22 cellular contexts compared by ENCODE assay signal in genomic region chr7:27964840-27965239, GRCh38.
DNase-seq lines count a peak whose midpoint lies in the region; ATAC-seq and TF ChIP-seq lines count a peak whose summit lies in the region.
"Had no signal": no experiment of that assay in that cellular context is flagged by ENCODE, and none has a peak within 500 bp of the region (broad histone marks: within the 10 kb centered on the region; RNA-seq: fewer than 3 reads in every experiment).

No MANE protein-coding gene starts in this region.

- H3K4me3 ChIP-seq in Karpas-422 (ENCODE audit: low read length): no peak overlapping the region
- peak overlapping the region; percentile 36 for H3K4me3 ChIP-seq in neural cell (ENCODE audit: low read length)
- H3K4me3 ChIP-seq: A549; BLaER1 treated with 17β-estradiol and CSF1 and Interleukin-3, amounts not matched to agents 10 nM and 100 nM; GM12878 had no signal

- H2AFZ ChIP-seq in Karpas-422 (ENCODE audit: low read length): no peak overlapping the region
- H2AFZ ChIP-seq in neural cell (ENCODE audit: low read depth, low read length): no peak overlapping the region

- no peaks in the 10 kb centered on the region for H3K9me2 ChIP-seq in Karpas-422 (replicated peaks; ENCODE audit: insufficient read depth, low read length)
- H3K9me2 ChIP-seq in neural cell (ENCODE audit: insufficient read depth, low read length): no peaks in the 10 kb centered on the region

- peaks cover 38% of the 10 kb centered on the region for H3K4me1 ChIP-seq in Karpas-422 (ENCODE audit: low read length)
- H3K4me1 ChIP-seq: A549 had no signal

- peak overlapping the region; percentile 68 for H3K4me2 ChIP-seq in Karpas-422 (ENCODE audit: low read depth, low read length, poor library complexity, severe bottlenecking)
- H3K4me2 ChIP-seq in neural cell (ENCODE audit: low read length): peak overlapping the region; percentile 16
- H3K4me2 ChIP-seq: A549; BLaER1 treated with 17β-estradiol and CSF1 and Interleukin-3, amounts not matched to agents 10 nM and 100 nM had no signal

- H4K20me1 ChIP-seq in Karpas-422 (ENCODE audit: insufficient read depth, low read depth, low read length) (no peaks in the 10 kb centered on the region), neural cell (ENCODE audit: insufficient read depth) (no peaks in the 10 kb centered on the region)

- H3K79me2 ChIP-seq in Karpas-422 (ENCODE audit: low read length) (no peaks in the 10 kb centered on the region), neural cell (replicated peaks; ENCODE audit: insufficient read depth, low read length) (no peaks in the 10 kb centered on the region)

- H3K9me3 ChIP-seq in Karpas-422 (ENCODE audit: low read length): no peaks in the 10 kb centered on the region
- no peaks in the 10 kb centered on the region for H3K9me3 ChIP-seq in neural cell (ENCODE audit: low read length)
- H3K9me3 ChIP-seq: A549; BE2C; BLaER1 treated with 17β-estradiol and CSF1 and Interleukin-3, amounts not matched to agents 10 nM and 100 nM had no signal

- H3K27me3 ChIP-seq in Karpas-422 (ENCODE audit: low read length) (no peaks in the 10 kb centered on the region), neural cell (ENCODE audit: insufficient read depth, low read depth, low read length) (no peaks in the 10 kb centered on the region)
- H3K27me3 ChIP-seq: BE2C; BLaER1 treated with 17β-estradiol and CSF1 and Interleukin-3, amounts not matched to agents 10 nM and 100 nM had no signal

- H3F3A ChIP-seq in neural cell (ENCODE audit: insufficient read depth, low read length, poor library complexity, severe bottlenecking): no peaks in the 10 kb centered on the region

- no peak overlapping the region for H3K9ac ChIP-seq in Karpas-422 (ENCODE audit: low read length)
- H3K9ac ChIP-seq in neural cell (ENCODE audit: low read length): no peak overlapping the region
- H3K9ac ChIP-seq: BLaER1 treated with 17β-estradiol and CSF1 and Interleukin-3, amounts not matched to agents 10 nM and 100 nM had no signal

- no peak for TF ChIP-seq CTCF in neural cell (IDR thresholded peaks at IDR 0.05; ENCODE audit: poor library complexity, severe bottlenecking)

- H3K36me3 ChIP-seq in Karpas-422 (ENCODE audit: insufficient read depth, low read length): no peaks in the 10 kb centered on the region
- no peaks in the 10 kb centered on the region for H3K36me3 ChIP-seq in neural cell (ENCODE audit: insufficient read depth, low read length)
- H3K36me3 ChIP-seq: BE2C had no signal

- H3K27ac ChIP-seq in Karpas-422 (ENCODE audit: low read length) (peak overlapping the region; percentile 76), angular gyrus (ENCODE audit: low read depth, low read length) (peak overlapping the region; percentile 5), neural cell (ENCODE audit: low read length) (peak overlapping the region; percentile 53), temporal lobe (ENCODE audit: low read depth, low read length) (peak overlapping the region; percentile 34)
- H3K27ac ChIP-seq: A549; BLaER1 treated with 17β-estradiol and CSF1 and Interleukin-3, amounts not matched to agents 10 nM and 100 nM had no signal

- peak; percentile 56 for TF ChIP-seq EP300 in neural cell (conservative IDR thresholded peaks at IDR 0.05; ENCODE audit: poor library complexity, severe bottlenecking)

- no peak for DNase-seq in Karpas-422
- DNase-seq in globus pallidus (ENCODE audit: low spot score): no peak
- DNase-seq: 8988T; ACHN; AML-193; BE2C; CD4-positive, alpha-beta T cell; CD8-positive, alpha-beta memory T cell; DMS 273 treated with DMSO at 0.1 percent for 48 hours; DMS79; EL; GDM1; GOT3; HCEC 1CT had no signal

- no peak for TF ChIP-seq RAD21 in neural cell (conservative IDR thresholded peaks at IDR 0.05)

- ATAC-seq in GM21619 (IDR thresholded peaks at IDR 0.05; ENCODE audit: unreplicated experiment) (no peak), HG02870 (IDR thresholded peaks at IDR 0.05; ENCODE audit: unreplicated experiment) (no peak)
- ATAC-seq: A549, GM12878 had no signal

TF ChIP-seq in neural cell, 6 proteins besides CTCF, POLR2A, EP300 and RAD21:
- TF ChIP-seq TAF1 (IDR thresholded peaks at IDR 0.05; ENCODE audit: low read depth): no peak
- peak; percentile 35 for TF ChIP-seq POLR2AphosphoS5 (IDR thresholded peaks at IDR 0.05)
TF ChIP-seq in neural cell: peak in this region for 1.

Comparison
In these comparisons a context has a peak if more than half of its experiments do, and no peak if none do; other contexts are left out.
1. H3K27ac ChIP-seq: peak in every context shown above with its lines; median percentile 76 in Karpas-422; 53 in neural cell; 34 in temporal lobe; 5 in angular gyrus.